9 cellular contexts compared by ENCODE assay signal in the genomic region with DNA sequence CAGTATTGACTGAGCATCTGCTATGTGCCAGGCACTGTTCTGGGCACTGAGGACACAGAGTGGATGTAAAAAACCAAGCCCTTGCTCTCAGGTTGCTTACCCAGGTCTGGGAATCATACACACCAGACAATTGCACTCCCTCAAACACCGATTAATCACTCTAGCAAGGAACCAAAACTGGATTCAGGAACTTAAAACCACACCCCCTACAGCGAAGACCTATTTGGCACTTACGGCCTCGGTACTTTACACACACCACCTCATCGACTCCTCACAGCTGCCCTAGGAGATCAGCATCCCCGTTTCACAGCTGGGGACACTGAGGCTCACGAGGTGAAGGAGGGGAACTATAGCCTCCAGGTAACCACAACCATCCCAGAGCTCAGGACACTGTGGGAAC. TPM values are rescaled to one million over a fixed set of nuclear protein-coding genes. Genes with fewer than 3 reads are reported as not detected.
A peak's percentile ranks its signal among the peaks of the same experiment; 100 is the strongest.
DNase-seq lines count a peak whose midpoint lies in the region; ATAC-seq and TF ChIP-seq lines count a peak whose summit lies in the region.
"Had no signal": no experiment of that assay in that cellular context is flagged by ENCODE, and none has a peak within 500 bp of the region (broad histone marks: within the 10 kb centered on the region; RNA-seq: fewer than 3 reads in every experiment).

No MANE protein-coding gene starts in this region.

- H3K4me1 ChIP-seq in effector memory CD4-positive, alpha-beta T cell (ENCODE audit: control insufficient read depth, insufficient read depth, low read length, poor library complexity, severe bottlenecking): peaks cover 9% of the 10 kb centered on the region

- peak overlapping the region; percentile 62 for H3K27ac Mint-ChIP-seq in CD4-positive, alpha-beta T cell
- no peak overlapping the region for H3K27ac Mint-ChIP-seq in nephron progenitor cell

- ATAC-seq in CD4-positive, alpha-beta T cell (ENCODE audit: poor library complexity): no peak
- ATAC-seq in HG03442 (IDR thresholded peaks at IDR 0.05; ENCODE audit: unreplicated experiment): no peak

- no peaks in the 10 kb centered on the region for H3K36me3 ChIP-seq in effector memory CD4-positive, alpha-beta T cell (ENCODE audit: control insufficient read depth, insufficient read depth, low read length)

- H3K36me3 Mint-ChIP-seq in CD4-positive, alpha-beta T cell (ENCODE audit: low read depth): peaks cover 12% of the 10 kb centered on the region
- no peaks in the 10 kb centered on the region for H3K36me3 Mint-ChIP-seq in nephron progenitor cell (ENCODE audit: low read depth)

- H3K27ac ChIP-seq in CD4-positive, alpha-beta T cell (ENCODE audit: low read depth, low read length): no peak overlapping the region
- H3K27ac ChIP-seq in effector memory CD4-positive, alpha-beta T cell (ENCODE audit: insufficient read depth, low read length, poor library complexity, severe bottlenecking): no peak overlapping the region

- H3K4me3 ChIP-seq in effector memory CD4-positive, alpha-beta T cell (ENCODE audit: insufficient read depth, low read depth, low read length, poor library complexity, severe bottlenecking): peak overlapping the region; percentile 79

- no peaks in the 10 kb centered on the region for H3K27me3 ChIP-seq in CD4-positive, alpha-beta T cell (ENCODE audit: control insufficient read depth, insufficient read depth, low read length)
- no peaks in the 10 kb centered on the region for H3K27me3 ChIP-seq in effector memory CD4-positive, alpha-beta T cell (replicated peaks; ENCODE audit: control insufficient read depth, insufficient read depth, low read length, poor library complexity, severe bottlenecking)

- intact Hi-C loops in CD4-positive, alpha-beta T cell (cut with DNase I, micrococcal nuclease): loop anchor here in 1 of 2 experiments (2.0 to 5.0 kb wide), 3 partner anchors 24 to 404 kb away; a partner anchor contains a TSS

- peak overlapping the region; percentile 92 for H3K4me3 Mint-ChIP-seq in CD4-positive, alpha-beta T cell
- peak overlapping the region; percentile 97 for H3K4me3 Mint-ChIP-seq in nephron progenitor cell

- CTCF ChIA-PET in CD4-positive, alpha-beta T cell (lab: Charles Lee): interaction anchor here (0.7 to 2.8 kb wide), 2 partner anchors 33 to 552 kb away, joined by 3 to 9 read pairs; no protein-coding TSS in a partner anchor

- H3K9me3 ChIP-seq in CD4-positive, alpha-beta T cell (ENCODE audit: control insufficient read depth, low read length): no peaks in the 10 kb centered on the region
- H3K9me3 ChIP-seq in effector memory CD4-positive, alpha-beta T cell (ENCODE audit: control insufficient read depth, low read length): no peaks in the 10 kb centered on the region

- POLR2A ChIA-PET in CD4-positive, alpha-beta T cell (lab: Charles Lee): no interaction called here

- no peaks in the 10 kb centered on the region for H3K9me3 Mint-ChIP-seq in CD4-positive, alpha-beta T cell
- H3K9me3 Mint-ChIP-seq in nephron progenitor cell: no peaks in the 10 kb centered on the region

- H3K27me3 Mint-ChIP-seq in CD4-positive, alpha-beta T cell: no peaks in the 10 kb centered on the region
- H3K27me3 Mint-ChIP-seq in nephron progenitor cell (ENCODE audit: low read depth, poor library complexity): peaks cover 15% of the 10 kb centered on the region

- no peak for TF ChIP-seq CTCF in CD4-positive, alpha-beta T cell (IDR thresholded peaks at IDR 0.05)
- TF ChIP-seq CTCF in nephron progenitor cell (IDR thresholded peaks at IDR 0.05): no peak

- in situ Hi-C loops in G401 (cut with HindIII; ENCODE audit: low sequenced_read_pairs): no loop called here

- DNase-seq in CD4-positive, alpha-beta T cell: no peak
- peak; percentile 62 for DNase-seq in NOMO-1 treated with dmso at 0.1 percent for 144 hours (lab: John Stamatoyannopoulos, UW; ENCODE audit: unreplicated experiment)
- DNase-seq in effector memory CD4-positive, alpha-beta T cell: no peak
- no peak for DNase-seq in nephron progenitor cell
- no peak for DNase-seq in NCI-H1417 (lab: John Stamatoyannopoulos, UW)
- DNase-seq in ecto neural progenitor cell (ENCODE audit: low spot score): no peak
- no peak for DNase-seq in G401 (ENCODE audit: low spot score)
- DNase-seq: NCI-H2107 had no signal

- H3K4me1 Mint-ChIP-seq in CD4-positive, alpha-beta T cell (ENCODE audit: low read depth): peaks cover 68% of the 10 kb centered on the region
- peaks cover 55% of the 10 kb centered on the region for H3K4me1 Mint-ChIP-seq in nephron progenitor cell

RNA-seq across cellular contexts. Expression of a gene that starts 1.6 kb away (rescaled TPM):
- total RNA-seq in CD4-positive, alpha-beta T cell: 10 to 100 TPM; 24.8 to 25.2 TPM
- total RNA-seq in G401 (2014; rRNA removed; shearing (Covaris generic)): 31.0 and 34.9 TPM in 2 replicates

RNA-seq across cellular contexts. Expression of a gene that starts 21.3 kb away (rescaled TPM):
- 10 to 100 TPM; 13.2 to 13.6 TPM for total RNA-seq in CD4-positive, alpha-beta T cell
- 12.9 and 38.3 TPM in 2 replicates for total RNA-seq in G401 (2014; rRNA removed; shearing (Covaris generic))

RNA-seq across cellular contexts. Expression of a gene that starts 45.6 kb away (rescaled TPM):
- total RNA-seq in CD4-positive, alpha-beta T cell: not detected
- total RNA-seq in G401 (2014; rRNA removed; shearing (Covaris generic)): not detected in 2 replicates
